In genomic region chr3:52286777-52287110, GRCh38 we compare ENCODE assay signal across 8 cellular contexts. TPM values are rescaled to one million over a fixed set of nuclear protein-coding genes. Genes with fewer than 3 reads are reported as not detected.
DNase-seq lines count a peak whose midpoint lies in the region; ATAC-seq and TF ChIP-seq lines count a peak whose summit lies in the region.

No MANE protein-coding gene starts in this region.

- H3K79me2 ChIP-seq in ACC112 (ENCODE audit: control insufficient read depth, insufficient read depth, low read length, unreplicated experiment) = no peaks in the 10 kb centered on the region

- H3K9me3 Mint-ChIP-seq in chondrocyte (ENCODE audit: low read depth) = no peaks in the 10 kb centered on the region

- H3K36me3 ChIP-seq in ACC112 (ENCODE audit: insufficient read depth, low read length) = no peaks in the 10 kb centered on the region
- no peaks in the 10 kb centered on the region for H3K36me3 ChIP-seq in muscle layer of colon (ENCODE audit: insufficient read depth, low read length)

- ATAC-seq in GM21576 (IDR thresholded peaks at IDR 0.05; ENCODE audit: unreplicated experiment) = no peak

- peak overlapping the region; percentile 0 for H2AFZ ChIP-seq in ACC112 (ENCODE audit: low read length, unreplicated experiment)

- no peak for DNase-seq in Jurkat, Clone E6-1 (ENCODE audit: low read depth, low spot score)
- peak; percentile 20 for DNase-seq in chondrocyte (ENCODE audit: low spot score)
- no peak for DNase-seq in UCSD-AML1 (lab: John Stamatoyannopoulos, UW; ENCODE audit: unreplicated experiment)
- no peak for DNase-seq in NCI-H2171 treated with DMSO at 0.1 percent for 48 hours (lab: John Stamatoyannopoulos, UW)
- no peak for DNase-seq in NCI-H2029 treated with DMSO at 0.1 percent for 48 hours (lab: John Stamatoyannopoulos, UW)

- no peaks in the 10 kb centered on the region for H3K27me3 Mint-ChIP-seq in chondrocyte (ENCODE audit: low read depth)

- H3K27me3 ChIP-seq in ACC112 (ENCODE audit: insufficient read depth, low read length) (no peaks in the 10 kb centered on the region), muscle layer of colon (ENCODE audit: control insufficient read depth in 1 of 2, insufficient read depth in 2 of 2, low read length in 2 of 2) (no peaks in the 10 kb centered on the region)

- H3K36me3 Mint-ChIP-seq in chondrocyte (ENCODE audit: low read depth) = peaks cover 1% of the 10 kb centered on the region

- H3K4me3 Mint-ChIP-seq in chondrocyte (ENCODE audit: unreplicated experiment) = peak overlapping the region; percentile 95

- peak overlapping the region; percentile 86 for H3K9ac ChIP-seq in muscle layer of colon (ENCODE audit: low read length)

- H3K4me1 ChIP-seq in ACC112 (ENCODE audit: control insufficient read depth, insufficient read depth, low read length, unreplicated experiment) = peaks cover 29% of the 10 kb centered on the region
- peaks cover 18% of the 10 kb centered on the region for H3K4me1 ChIP-seq in muscle layer of colon (ENCODE audit: insufficient read depth, low read length)

- H3K27ac ChIP-seq in ACC112 (ENCODE audit: low read depth, low read length) (peak overlapping the region; percentile 84), muscle layer of colon (ENCODE audit: low read depth, low read length) (peak overlapping the region; percentile 100)

- H3K9me3 ChIP-seq in muscle layer of colon (ENCODE audit: low read length) = no peaks in the 10 kb centered on the region

- H3K4me1 Mint-ChIP-seq in chondrocyte (ENCODE audit: low read depth) = peaks cover 35% of the 10 kb centered on the region

- TF ChIP-seq CTCF in chondrocyte (IDR thresholded peaks at IDR 0.05) = no peak

- H3K27ac Mint-ChIP-seq in chondrocyte (ENCODE audit: unreplicated experiment) = peak overlapping the region; percentile 100

- H3K4me3 ChIP-seq in ACC112 (ENCODE audit: low read depth, low read length) = peak overlapping the region; percentile 72
- peak overlapping the region; percentile 89 for H3K4me3 ChIP-seq in Jurkat, Clone E6-1 (ENCODE audit: low read length)
- H3K4me3 ChIP-seq in muscle layer of colon (ENCODE audit: low read depth in 1 of 2, low read length in 2 of 2) = peak overlapping the region; percentile 86 to 100

RNA-seq across cellular contexts. Expression of gene GLYCTK, which starts 0.9 kb away (rescaled TPM):
- 16.8 TPM for polyA plus RNA-seq in Jurkat, Clone E6-1 (2012; ENCODE audit: insufficient read depth, insufficient read length)
- 4.8 to 9.8 TPM (median 5.0 TPM) in 3 replicates for total RNA-seq in chondrocyte

RNA-seq across cellular contexts. Expression of gene WDR82, which starts 8.3 kb away (rescaled TPM):
- polyA plus RNA-seq in Jurkat, Clone E6-1 (2012; ENCODE audit: insufficient read depth, insufficient read length) = 86.7 TPM
- total RNA-seq in chondrocyte = 73.0 to 74.9 TPM (median 74.7 TPM) in 3 replicates

RNA-seq across cellular contexts. Expression of gene DNAH1, which starts 29.4 kb away (rescaled TPM):
- 2.1 TPM for polyA plus RNA-seq in Jurkat, Clone E6-1 (2012; ENCODE audit: insufficient read depth, insufficient read length)
- 5.0 to 9.4 TPM (median 5.4 TPM) in 3 replicates for total RNA-seq in chondrocyte

RNA-seq across cellular contexts. Expression of gene PPM1M, which starts 41.2 kb away (rescaled TPM):
- polyA plus RNA-seq in Jurkat, Clone E6-1 (2012; ENCODE audit: insufficient read depth, insufficient read length) = 59.8 TPM
- 14.5 to 20.8 TPM (median 20.1 TPM) in 3 replicates for total RNA-seq in chondrocyte

RNA-seq across cellular contexts. Expression of gene TWF2, which starts 47.8 kb away (rescaled TPM):
- polyA plus RNA-seq in Jurkat, Clone E6-1 (2012; ENCODE audit: insufficient read depth, insufficient read length) = 67.7 TPM
- 58.9 to 65.9 TPM (median 65.2 TPM) in 3 replicates for total RNA-seq in chondrocyte
